Comparison of ENCODE assay signal across 20 cellular contexts in genomic region chr6:107793193-107793592, GRCh38. TPM values are rescaled to one million over a fixed set of nuclear protein-coding genes. Genes with fewer than 3 reads are reported as not detected.
DNase-seq lines count a peak whose midpoint lies in the region; ATAC-seq lines count a peak whose summit lies in the region.
"Had no signal": no experiment of that assay in that cellular context is flagged by ENCODE, and none has a peak within 500 bp of the region (broad histone marks: within the 10 kb centered on the region; RNA-seq: fewer than 3 reads in every experiment).

No MANE protein-coding gene starts in this region.

- DNase-seq in activated naive CD4-positive, alpha-beta T cell treated with anti-CD3 and anti-CD28 coated beads for 36 hours = no peak
- DNase-seq in activated naive CD4-positive, alpha-beta T cell (lab: John Stamatoyannopoulos, UW) = no peak
- DNase-seq in NCI-H146 treated with DMSO at 0.1 percent for 48 hours (lab: John Stamatoyannopoulos, UW; ENCODE audit: unreplicated experiment) = peak; percentile 41
- no peak for DNase-seq in central memory CD8-positive, alpha-beta T cell (ENCODE audit: low spot score in 2 of 2)
- no peak for DNase-seq in stimulated activated naive CD8-positive, alpha-beta T cell treated with anti-CD3 and anti-CD28 coated beads, Interleukin-15, amount 100 ng/mL, for 72 hours
- DNase-seq in stimulated activated CD4-positive, alpha-beta T cell treated with anti-CD3 and anti-CD28 coated beads, Interleukin-1b, Interleukin-23, amount 100 ng/mL, for 48 hours = no peak
- DNase-seq: activated B cell treated with CpG ODN at 0.5 μM for 24 hours; activated CD8-positive, alpha-beta memory T cell treated with anti-CD3 and anti-CD28 coated beads, Interleukin-2, amount 10 ng/mL, durations not matched to agents 7 days and 5 days; activated gamma-delta T cell treated with Interleukin-2 at 50 U/mL for 16 hours; erythroblast; KG1; kidney; lower lobe of right lung; NCI-H187 treated with DMSO at 0.1 percent for 48 hours; NCI-H2227 treated with DMSO at 0.1 percent for 48 hours; occipital lobe; RPMI8226 had no signal

- no peak overlapping the region for H3K27ac Mint-ChIP-seq in activated naive CD4-positive, alpha-beta T cell treated with anti-CD3 and anti-CD28 coated beads for 36 hours
- peak overlapping the region; percentile 85 for H3K27ac Mint-ChIP-seq in central memory CD8-positive, alpha-beta T cell (ENCODE audit: low read depth)
- H3K27ac Mint-ChIP-seq in stimulated activated naive CD8-positive, alpha-beta T cell treated with anti-CD3 and anti-CD28 coated beads, Interleukin-15, amount 100 ng/mL, for 72 hours = peak overlapping the region; percentile 24 to 83
- H3K27ac Mint-ChIP-seq: activated CD8-positive, alpha-beta memory T cell treated with anti-CD3 and anti-CD28 coated beads, Interleukin-2, amount 10 ng/mL, durations not matched to agents 7 days and 5 days had no signal

- intact Hi-C loops in activated naive CD4-positive, alpha-beta T cell treated with anti-CD3 and anti-CD28 coated beads for 36 hours (cut with micrococcal nuclease) = loop anchor here (1.0 kb wide), 1 partner anchor 8 kb away; no protein-coding TSS in a partner anchor

- H3K4me1 Mint-ChIP-seq in activated naive CD4-positive, alpha-beta T cell treated with anti-CD3 and anti-CD28 coated beads for 36 hours (ENCODE audit: low read depth) = peaks cover 72% of the 10 kb centered on the region
- peaks cover 85% of the 10 kb centered on the region for H3K4me1 Mint-ChIP-seq in central memory CD8-positive, alpha-beta T cell
- H3K4me1 Mint-ChIP-seq in stimulated activated naive CD8-positive, alpha-beta T cell treated with anti-CD3 and anti-CD28 coated beads, Interleukin-15, amount 100 ng/mL, for 72 hours = peaks cover 87% of the 10 kb centered on the region

- H3K4me3 Mint-ChIP-seq in activated naive CD4-positive, alpha-beta T cell treated with anti-CD3 and anti-CD28 coated beads for 36 hours = peak overlapping the region; percentile 2
- peak overlapping the region; percentile 40 for H3K4me3 Mint-ChIP-seq in central memory CD8-positive, alpha-beta T cell
- H3K4me3 Mint-ChIP-seq in stimulated activated naive CD8-positive, alpha-beta T cell treated with anti-CD3 and anti-CD28 coated beads, Interleukin-15, amount 100 ng/mL, for 72 hours = peak overlapping the region; percentile 29 to 31
- H3K4me3 Mint-ChIP-seq: activated B cell treated with CpG ODN at 0.5 μM for 24 hours; activated CD8-positive, alpha-beta memory T cell treated with anti-CD3 and anti-CD28 coated beads, Interleukin-2, amount 10 ng/mL, durations not matched to agents 7 days and 5 days had no signal

- peaks cover 2% of the 10 kb centered on the region for H3K9me3 Mint-ChIP-seq in activated naive CD4-positive, alpha-beta T cell treated with anti-CD3 and anti-CD28 coated beads for 36 hours
- H3K9me3 Mint-ChIP-seq in central memory CD8-positive, alpha-beta T cell = no peaks in the 10 kb centered on the region
- no peaks in the 10 kb centered on the region for H3K9me3 Mint-ChIP-seq in stimulated activated naive CD8-positive, alpha-beta T cell treated with anti-CD3 and anti-CD28 coated beads, Interleukin-15, amount 100 ng/mL, for 72 hours
- H3K9me3 Mint-ChIP-seq: activated B cell treated with CpG ODN at 0.5 μM for 24 hours had no signal

- peak; percentile 43 for ATAC-seq in central memory CD8-positive, alpha-beta T cell (replicated peaks; ENCODE audit: extremely low read depth, poor library complexity, severe bottlenecking)
- no peak for ATAC-seq in stimulated activated naive CD8-positive, alpha-beta T cell treated with anti-CD3 and anti-CD28 coated beads, Interleukin-15, amount 100 ng/mL, for 72 hours
- no peak for ATAC-seq in HG03565 (IDR thresholded peaks at IDR 0.05; ENCODE audit: unreplicated experiment)
- ATAC-seq: gastroesophageal sphincter, lower lobe of right lung had no signal

- no peaks in the 10 kb centered on the region for H3K36me3 Mint-ChIP-seq in activated naive CD4-positive, alpha-beta T cell treated with anti-CD3 and anti-CD28 coated beads for 36 hours (ENCODE audit: low read depth)
- H3K36me3 Mint-ChIP-seq in central memory CD8-positive, alpha-beta T cell (ENCODE audit: insufficient read depth) = peaks cover 2% of the 10 kb centered on the region
- H3K36me3 Mint-ChIP-seq: activated CD8-positive, alpha-beta memory T cell treated with anti-CD3 and anti-CD28 coated beads, Interleukin-2, amount 10 ng/mL, durations not matched to agents 7 days and 5 days had no signal

- CTCF ChIA-PET in activated naive CD4-positive, alpha-beta T cell treated with anti-CD3 and anti-CD28 coated beads for 36 hours (lab: Charles Lee) = interaction anchor here (0.5 to 1.1 kb wide), 5 partner anchors 21 to 187 kb away, joined by 3 to 10 read pairs (median 4); no protein-coding TSS in a partner anchor

- H3K27me3 Mint-ChIP-seq in activated naive CD4-positive, alpha-beta T cell treated with anti-CD3 and anti-CD28 coated beads for 36 hours (ENCODE audit: low read depth) = no peaks in the 10 kb centered on the region
- H3K27me3 Mint-ChIP-seq in central memory CD8-positive, alpha-beta T cell = no peaks in the 10 kb centered on the region
- H3K27me3 Mint-ChIP-seq in stimulated activated naive CD8-positive, alpha-beta T cell treated with anti-CD3 and anti-CD28 coated beads, Interleukin-15, amount 100 ng/mL, for 72 hours = no peaks in the 10 kb centered on the region
- H3K27me3 Mint-ChIP-seq: activated B cell treated with CpG ODN at 0.5 μM for 24 hours; activated CD8-positive, alpha-beta memory T cell treated with anti-CD3 and anti-CD28 coated beads, Interleukin-2, amount 10 ng/mL, durations not matched to agents 7 days and 5 days had no signal

RNA-seq across cellular contexts. Expression of gene SCML4, which starts 30.9 kb away (rescaled TPM):
- 10 to 100 TPM in 1 of 2 experiments, 1 to 10 TPM in 1; 9.1 to 10.7 TPM for total RNA-seq in activated naive CD4-positive, alpha-beta T cell treated with anti-CD3 and anti-CD28 coated beads for 36 hours
- total RNA-seq: ascending aorta had no signal
